ENCODE assay signal across 19 cellular contexts in the genomic region with DNA sequence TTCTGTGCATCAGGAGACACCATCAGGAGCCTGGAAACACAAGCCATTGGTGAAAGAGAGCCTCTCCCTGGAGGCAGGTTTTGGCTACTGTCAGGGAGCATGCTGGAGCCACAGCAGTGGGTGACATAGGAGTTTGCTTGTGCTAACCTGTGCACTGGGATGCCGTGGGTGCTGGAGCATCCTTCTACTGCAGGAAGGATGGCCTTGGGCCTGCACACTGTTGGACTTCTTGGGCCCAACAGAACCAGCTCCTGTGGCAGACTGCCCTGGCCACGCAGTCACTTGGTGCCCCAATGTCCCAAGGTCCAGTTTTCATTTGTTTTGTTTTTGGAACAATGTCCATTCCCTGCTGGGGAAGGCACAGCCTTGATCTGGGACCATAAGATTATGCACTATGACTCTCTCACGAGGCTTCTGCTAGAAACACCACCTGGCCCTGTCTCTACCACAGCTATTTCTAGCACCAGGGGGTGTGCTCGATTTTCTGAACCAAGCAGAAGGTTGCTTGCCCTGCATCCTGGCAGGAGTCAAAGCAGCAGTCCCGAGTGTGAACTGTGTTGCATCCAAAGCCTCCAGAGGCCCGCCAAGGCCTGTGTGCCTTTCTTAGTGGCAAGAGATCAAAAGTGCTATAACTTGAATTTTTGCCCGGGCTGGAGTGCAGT. TPM values are rescaled to one million over a fixed set of nuclear protein-coding genes. Genes with fewer than 3 reads are reported as not detected.
DNase-seq lines count a peak whose midpoint lies in the region; ATAC-seq and TF ChIP-seq lines count a peak whose summit lies in the region.
"Had no signal": no experiment of that assay in that cellular context is flagged by ENCODE, and none has a peak within 500 bp of the region (broad histone marks: within the 10 kb centered on the region; RNA-seq: fewer than 3 reads in every experiment).

No MANE protein-coding gene starts in this region.

- H3K9ac ChIP-seq in BLaER1 treated with 17β-estradiol and CSF1 and Interleukin-3, amounts not matched to agents 10 nM and 100 nM = no peak overlapping the region

- no peaks in the 10 kb centered on the region for H3K36me3 Mint-ChIP-seq in activated T-cell treated with anti-CD3 and anti-CD28 coated beads, Interleukin-2, amount 50 U/mL, for 4 hours (ENCODE audit: insufficient read depth)
- no peaks in the 10 kb centered on the region for H3K36me3 Mint-ChIP-seq in endothelial cell (ENCODE audit: low read depth, unreplicated experiment)

- peaks cover 0 to 28% (median 0%) of the 10 kb centered on the region in 11 experiments; a peak in 5 of 22 replicates for H4K20me1 ChIP-seq in BLaER1 treated with 17β-estradiol and CSF1 and Interleukin-3, amounts not matched to agents 10 nM and 100 nM

- TF ChIP-seq CTCF in GM10266 (IDR thresholded peaks at IDR 0.05; ENCODE audit: control insufficient read depth, insufficient read depth, low read depth, missing control alignments) = no peak
- no peak for TF ChIP-seq CTCF in endothelial cell (IDR thresholded peaks at IDR 0.05; ENCODE audit: unreplicated experiment)

- no peak for ATAC-seq in activated T-cell treated with anti-CD3 and anti-CD28 coated beads, Interleukin-2, amount 50 U/mL, for 4 hours

- no peak overlapping the region for H3K4me3 Mint-ChIP-seq in activated T-cell treated with anti-CD3 and anti-CD28 coated beads, Interleukin-2, amount 50 U/mL, for 4 hours
- no peak overlapping the region for H3K4me3 Mint-ChIP-seq in endothelial cell (ENCODE audit: unreplicated experiment)
- H3K4me3 Mint-ChIP-seq: CD4-positive, alpha-beta T cell had no signal

- H3K9me3 ChIP-seq in BLaER1 treated with 17β-estradiol and CSF1 and Interleukin-3, amounts not matched to agents 10 nM and 100 nM (replicated peaks in 1 of 11) = peaks cover 0 to 6% (median 0%) of the 10 kb centered on the region in 11 experiments; a peak in 4 of 22 replicates

- no peak overlapping the region for H3K4me3 ChIP-seq in BLaER1 treated with 17β-estradiol and CSF1 and Interleukin-3, amounts not matched to agents 10 nM and 100 nM

- no peak overlapping the region for H3K27ac ChIP-seq in BLaER1 treated with 17β-estradiol and CSF1 and Interleukin-3, amounts not matched to agents 10 nM and 100 nM
- H3K27ac ChIP-seq: RWPE1 had no signal

- H3K27ac Mint-ChIP-seq in endothelial cell (ENCODE audit: unreplicated experiment) = no peak overlapping the region
- H3K27ac Mint-ChIP-seq: CD4-positive, alpha-beta T cell had no signal

- H3K27me3 Mint-ChIP-seq in activated T-cell treated with anti-CD3 and anti-CD28 coated beads, Interleukin-2, amount 50 U/mL, for 4 hours (ENCODE audit: low read depth) = no peaks in the 10 kb centered on the region
- H3K27me3 Mint-ChIP-seq in endothelial cell (ENCODE audit: unreplicated experiment) = peaks cover 4% of the 10 kb centered on the region
- H3K27me3 Mint-ChIP-seq: CD4-positive, alpha-beta T cell had no signal

- no peaks in the 10 kb centered on the region for H3K9me3 Mint-ChIP-seq in activated T-cell treated with anti-CD3 and anti-CD28 coated beads, Interleukin-2, amount 50 U/mL, for 4 hours
- H3K9me3 Mint-ChIP-seq in endothelial cell (ENCODE audit: unreplicated experiment) = no peaks in the 10 kb centered on the region
- H3K9me3 Mint-ChIP-seq: CD4-positive, alpha-beta T cell had no signal

- H3K27me3 ChIP-seq in BLaER1 treated with 17β-estradiol and CSF1 and Interleukin-3, amounts not matched to agents 10 nM and 100 nM = no peaks in the 10 kb centered on the region

- H3K4me2 ChIP-seq in BLaER1 treated with 17β-estradiol and CSF1 and Interleukin-3, amounts not matched to agents 10 nM and 100 nM = peak overlapping the region in 7 of 11 experiments; percentile 11 to 55 (median 29); a peak in 10 of 22 replicates

- peaks cover 42 to 58% (median 56%) of the 10 kb centered on the region in 10 experiments for H3K4me1 ChIP-seq in BLaER1 treated with 17β-estradiol and CSF1 and Interleukin-3, amounts not matched to agents 10 nM and 100 nM

- DNase-seq in GM10266 (ENCODE audit: extremely low spot score) (peak; percentile 17), cerebellar cortex (ENCODE audit: low spot score) (peak; percentile 62), myocyte (ENCODE audit: low read depth) (peak; percentile 55), endothelial cell (ENCODE audit: low spot score) (no peak), Ammon's horn (ENCODE audit: low spot score) (no peak), NCI-H2196 (lab: John Stamatoyannopoulos, UW; ENCODE audit: unreplicated experiment) (no peak)
- no peak for DNase-seq in activated T-cell treated with anti-CD3 and anti-CD28 coated beads, Interleukin-2, amount 50 U/mL, for 4 hours
- DNase-seq: CD4-positive, alpha-beta T cell; DMS79 treated with DMSO at 0.1 percent for 48 hours; KBM-7; MV-4-11; NCI-H1105; NCI-H1436 treated with DMSO at 0.1 percent for 48 hours; NCI-H1930; NCI-H526 treated with DMSO at 0.1 percent for 48 hours; SHP77 treated with DMSO at 0.1 percent for 48 hours had no signal

- peaks cover 3% of the 10 kb centered on the region for H3K4me1 Mint-ChIP-seq in activated T-cell treated with anti-CD3 and anti-CD28 coated beads, Interleukin-2, amount 50 U/mL, for 4 hours (ENCODE audit: low read depth)
- H3K4me1 Mint-ChIP-seq in endothelial cell (ENCODE audit: unreplicated experiment) = no peaks in the 10 kb centered on the region

- no peaks in the 10 kb centered on the region for H3K36me3 ChIP-seq in BLaER1 treated with 17β-estradiol and CSF1 and Interleukin-3, amounts not matched to agents 10 nM and 100 nM

RNA-seq across cellular contexts. Expression of a gene that starts 5.5 kb away (rescaled TPM):
- 0.94 and 1.0 TPM in 2 replicates for total RNA-seq in myocyte
- 0.58 TPM for polyA plus RNA-seq in myocyte (2012)
- 1 to 10 TPM in 1 of 3 donors, under 1 TPM in 2; 0.37 to 2.3 (median 0.61) TPM for total RNA-seq in activated T-cell treated with anti-CD3 and anti-CD28 coated beads, Interleukin-2, amount 50 U/mL, for 4 hours
- 1.0 TPM for total RNA-seq in endothelial cell (ENCODE audit: unreplicated experiment)
- total RNA-seq: LHCN-M2 had no signal

RNA-seq across cellular contexts. Expression of a gene that starts 18.3 kb away (rescaled TPM):
- 125 and 135 TPM in 2 replicates for total RNA-seq in myocyte
- polyA plus RNA-seq in myocyte (2012) = 314 TPM
- 10 to 100 TPM; 43.6 to 63.7 (median 54.5) TPM for total RNA-seq in activated T-cell treated with anti-CD3 and anti-CD28 coated beads, Interleukin-2, amount 50 U/mL, for 4 hours
- total RNA-seq in endothelial cell (ENCODE audit: unreplicated experiment) = 163 TPM

RNA-seq across cellular contexts. Expression of a gene that starts 32.4 kb away (rescaled TPM):
- 551 and 593 TPM in 2 replicates for total RNA-seq in myocyte
- 797 TPM for polyA plus RNA-seq in myocyte (2012)
- total RNA-seq in activated T-cell treated with anti-CD3 and anti-CD28 coated beads, Interleukin-2, amount 50 U/mL, for 4 hours = 100 to 1,000 TPM; 109 to 141 (median 111) TPM
- 82.2 TPM for total RNA-seq in endothelial cell (ENCODE audit: unreplicated experiment)

RNA-seq across cellular contexts. Expression of a gene that starts 55.7 kb away (rescaled TPM):
- total RNA-seq in myocyte = 13.8 and 14.0 TPM in 2 replicates
- 13.2 TPM for polyA plus RNA-seq in myocyte (2012)
- total RNA-seq in activated T-cell treated with anti-CD3 and anti-CD28 coated beads, Interleukin-2, amount 50 U/mL, for 4 hours = 10 to 100 TPM; 24.5 to 27.5 (median 26.9) TPM
- total RNA-seq in endothelial cell (ENCODE audit: unreplicated experiment) = 30.0 TPM

Comparison
In these comparisons a context has a peak if more than half of its experiments do, and no peak if none do; other contexts are left out.
1. DNase-seq: peak in GM10266 (single experiment), cerebellar cortex (single experiment) and myocyte (single experiment); none in activated T-cell treated with anti-CD3 and anti-CD28 coated beads, Interleukin-2, amount 50 U/mL, for 4 hours (single experiment), endothelial cell (single experiment), Ammon's horn (single experiment) and NCI-H2196 (single experiment).